8 cellular contexts compared by ENCODE assay signal in genomic region chrX:10111364-10112148, GRCh38. TPM values are rescaled to one million over a fixed set of nuclear protein-coding genes. Genes with fewer than 3 reads are reported as not detected.
DNase-seq lines count a peak whose midpoint lies in the region; ATAC-seq and TF ChIP-seq lines count a peak whose summit lies in the region.

No MANE protein-coding gene starts in this region.

- peaks cover 0 to 4% of the 10 kb centered on the region in 2 donors for H3K36me3 ChIP-seq in ascending aorta

- DNase-seq in GM10266 (ENCODE audit: extremely low spot score) = peak; percentile 58
- DNase-seq in activated CD4-positive, alpha-beta T cell treated with anti-CD3 and anti-CD28 coated beads, Interleukin-2, amount 50 U/mL, for 48 hours = peak; percentile 51 to 63
- peak; percentile 63 for DNase-seq in fibroblast of gingiva (ENCODE audit: low read depth)
- peak; percentile 21 for DNase-seq in stimulated activated CD8-positive, alpha-beta memory T cell treated with anti-CD3 and anti-CD28 coated beads, Interleukin-12 subunit alpha, Interleukin-12 subunit beta, amount 100 ng/mL, for 1 hour (ENCODE audit: low read depth)
- DNase-seq in SW480 (ENCODE audit: low spot score) = no peak
- no peak for DNase-seq in ascending aorta (ENCODE audit: low spot score in 2 of 2)
- DNase-seq in GM03348 (ENCODE audit: low spot score) = no peak

- no peak for TF ChIP-seq CTCF in GM10266 (IDR thresholded peaks at IDR 0.05; ENCODE audit: control insufficient read depth, insufficient read depth, low read depth, missing control alignments)
- no peak for TF ChIP-seq CTCF in ascending aorta (IDR thresholded peaks at IDR 0.05)

- no peak overlapping the region for H3K27ac ChIP-seq in ascending aorta

- no peak overlapping the region for H3K4me3 ChIP-seq in ascending aorta

- no peaks in the 10 kb centered on the region for H3K4me1 ChIP-seq in ascending aorta

- H3K9me3 ChIP-seq in ascending aorta = no peaks in the 10 kb centered on the region

- intact Hi-C loops in ascending aorta (cut with DNase I) = no loop called here

- no peaks in the 10 kb centered on the region for H3K27me3 ChIP-seq in ascending aorta

- ATAC-seq in HG02981 (IDR thresholded peaks at IDR 0.05; ENCODE audit: unreplicated experiment) = peak; percentile 46

RNA-seq across cellular contexts. Expression of gene CLCN4, which starts 45.2 kb away (rescaled TPM):
- 4.4 TPM for total RNA-seq in ascending aorta

Comparison
In these comparisons a context has a peak if more than half of its experiments do, and no peak if none do; other contexts are left out.
1. DNase-seq: peak in GM10266 (single experiment), activated CD4-positive, alpha-beta T cell treated with anti-CD3 and anti-CD28 coated beads, Interleukin-2, amount 50 U/mL, for 48 hours (2 of 2), fibroblast of gingiva (single experiment) and stimulated activated CD8-positive, alpha-beta memory T cell treated with anti-CD3 and anti-CD28 coated beads, Interleukin-12 subunit alpha, Interleukin-12 subunit beta, amount 100 ng/mL, for 1 hour (single experiment); none in SW480 (single experiment), ascending aorta (0 of 2) and GM03348 (single experiment).